ENCODE assay signal across 8 cellular contexts in genomic region chr19:57558525-57558924, GRCh38. TPM values are rescaled to one million over a fixed set of nuclear protein-coding genes. Genes with fewer than 3 reads are reported as not detected.
DNase-seq lines count a peak whose midpoint lies in the region; ATAC-seq and TF ChIP-seq lines count a peak whose summit lies in the region.

No MANE protein-coding gene starts in this region.

- H3K27me3 Mint-ChIP-seq in activated CD4-positive, alpha-beta T cell treated with anti-CD3 and anti-CD28 coated beads for 36 hours: no peaks in the 10 kb centered on the region
- H3K27me3 Mint-ChIP-seq in activated CD4-positive, alpha-beta memory T cell treated with anti-CD3 and anti-CD28 coated beads, Interleukin-2, amount 10 ng/mL, durations not matched to agents 7 days and 5 days: no peaks in the 10 kb centered on the region

- no peak for DNase-seq in activated CD4-positive, alpha-beta T cell treated with anti-CD3 and anti-CD28 coated beads for 36 hours
- DNase-seq in activated CD4-positive, alpha-beta T cell treated with anti-CD3 and anti-CD28 coated beads, Interleukin-2, amount 50 U/mL, for 48 hours: no peak
- DNase-seq in activated CD4-positive, alpha-beta memory T cell treated with anti-CD3 and anti-CD28 coated beads, Interleukin-2, amount 10 ng/mL, durations not matched to agents 7 days and 5 days: no peak
- DNase-seq in thoracic aorta (ENCODE audit: low spot score) (no peak), SW480 (ENCODE audit: low spot score) (no peak), GDM1 (lab: John Stamatoyannopoulos, UW) (no peak), NCI-H187 (lab: John Stamatoyannopoulos, UW) (no peak)

- H3K4me3 ChIP-seq in iPS-18a (ENCODE audit: low read length) (peak overlapping the region; percentile 88), thoracic aorta (peak overlapping the region; percentile 74)

- peak overlapping the region; percentile 98 for H3K4me3 Mint-ChIP-seq in activated CD4-positive, alpha-beta T cell treated with anti-CD3 and anti-CD28 coated beads for 36 hours
- peak overlapping the region; percentile 86 for H3K4me3 Mint-ChIP-seq in activated CD4-positive, alpha-beta memory T cell treated with anti-CD3 and anti-CD28 coated beads, Interleukin-2, amount 10 ng/mL, durations not matched to agents 7 days and 5 days

- POLR2A ChIA-PET in activated CD4-positive, alpha-beta T cell treated with anti-CD3 and anti-CD28 coated beads for 36 hours (lab: Charles Lee): no interaction called here
- POLR2A ChIA-PET in activated CD4-positive, alpha-beta memory T cell treated with anti-CD3 and anti-CD28 coated beads, Interleukin-2, amount 10 ng/mL, durations not matched to agents 7 days and 5 days (lab: Charles Lee): interaction anchor here (1.8 to 2.4 kb wide), 2 partner anchors 56 to 75 kb away, joined by 4 to 6 read pairs; partner anchors contain the start of genes ZNF134 and ZNF211

- H3K36me3 ChIP-seq in iPS-18a (ENCODE audit: control insufficient read depth, low read depth, low read length): peaks cover 17% of the 10 kb centered on the region
- H3K36me3 ChIP-seq in thoracic aorta: peaks cover 30% of the 10 kb centered on the region

- H3K27ac ChIP-seq in iPS-18a (ENCODE audit: low read length): no peak overlapping the region
- no peak overlapping the region for H3K27ac ChIP-seq in thoracic aorta

- H3K9ac ChIP-seq in iPS-18a (ENCODE audit: low read length): peak overlapping the region; percentile 69

- peaks cover 68% of the 10 kb centered on the region for H3K36me3 Mint-ChIP-seq in activated CD4-positive, alpha-beta T cell treated with anti-CD3 and anti-CD28 coated beads for 36 hours (ENCODE audit: low read depth)
- peaks cover 66% of the 10 kb centered on the region for H3K36me3 Mint-ChIP-seq in activated CD4-positive, alpha-beta memory T cell treated with anti-CD3 and anti-CD28 coated beads, Interleukin-2, amount 10 ng/mL, durations not matched to agents 7 days and 5 days (ENCODE audit: low read depth)

- CTCF ChIA-PET in activated CD4-positive, alpha-beta T cell treated with anti-CD3 and anti-CD28 coated beads for 36 hours (lab: Charles Lee): interaction anchor here (0.7 kb wide), 1 partner anchor 41 kb away, joined by 3 read pairs; no protein-coding TSS in a partner anchor
- CTCF ChIA-PET in activated CD4-positive, alpha-beta memory T cell treated with anti-CD3 and anti-CD28 coated beads, Interleukin-2, amount 10 ng/mL, durations not matched to agents 7 days and 5 days (lab: Charles Lee): no interaction called here

- TF ChIP-seq CTCF in thoracic aorta (IDR thresholded peaks at IDR 0.05): no peak

- ATAC-seq in activated CD4-positive, alpha-beta T cell treated with anti-CD3 and anti-CD28 coated beads for 36 hours: no peak
- ATAC-seq in thoracic aorta (ENCODE audit: insufficient number of reproducible peaks, low FRiP score, low read depth): no peak

- H3K4me1 ChIP-seq in iPS-18a (ENCODE audit: control insufficient read depth, low read depth, low read length): peaks cover 7% of the 10 kb centered on the region
- peaks cover 5 to 20% of the 10 kb centered on the region in 2 donors for H3K4me1 ChIP-seq in thoracic aorta (ENCODE audit: control insufficient read depth in 1 of 2, low read depth in 2 of 2)

- H3K4me1 Mint-ChIP-seq in activated CD4-positive, alpha-beta T cell treated with anti-CD3 and anti-CD28 coated beads for 36 hours: peaks cover 22% of the 10 kb centered on the region
- peaks cover 22% of the 10 kb centered on the region for H3K4me1 Mint-ChIP-seq in activated CD4-positive, alpha-beta memory T cell treated with anti-CD3 and anti-CD28 coated beads, Interleukin-2, amount 10 ng/mL, durations not matched to agents 7 days and 5 days

- intact Hi-C loops in activated CD4-positive, alpha-beta T cell treated with anti-CD3 and anti-CD28 coated beads for 36 hours (cut with DNase I, micrococcal nuclease): no loop called here

- H3K27ac Mint-ChIP-seq in activated CD4-positive, alpha-beta T cell treated with anti-CD3 and anti-CD28 coated beads for 36 hours: peak overlapping the region; percentile 93
- peak overlapping the region; percentile 86 for H3K27ac Mint-ChIP-seq in activated CD4-positive, alpha-beta memory T cell treated with anti-CD3 and anti-CD28 coated beads, Interleukin-2, amount 10 ng/mL, durations not matched to agents 7 days and 5 days

- H3K27me3 ChIP-seq in iPS-18a (ENCODE audit: control insufficient read depth, insufficient read depth, low read length) (no peaks in the 10 kb centered on the region), thoracic aorta (replicated peaks; ENCODE audit: insufficient read depth) (no peaks in the 10 kb centered on the region)

- H3K9me3 Mint-ChIP-seq in activated CD4-positive, alpha-beta T cell treated with anti-CD3 and anti-CD28 coated beads for 36 hours (ENCODE audit: low read depth): peaks cover 36% of the 10 kb centered on the region
- peaks cover 58% of the 10 kb centered on the region for H3K9me3 Mint-ChIP-seq in activated CD4-positive, alpha-beta memory T cell treated with anti-CD3 and anti-CD28 coated beads, Interleukin-2, amount 10 ng/mL, durations not matched to agents 7 days and 5 days

- H3K9me3 ChIP-seq in iPS-18a (ENCODE audit: control insufficient read depth, low read depth, low read length): peaks cover 6% of the 10 kb centered on the region
- peaks cover 23% of the 10 kb centered on the region for H3K9me3 ChIP-seq in thoracic aorta

RNA-seq across cellular contexts. Expression of gene ZNF550, which starts 1.1 kb away (rescaled TPM):
- total RNA-seq in activated CD4-positive, alpha-beta T cell treated with anti-CD3 and anti-CD28 coated beads for 36 hours: 10 to 100 TPM; 11.8 to 11.9 TPM
- total RNA-seq in activated CD4-positive, alpha-beta memory T cell treated with anti-CD3 and anti-CD28 coated beads, Interleukin-2, amount 10 ng/mL, durations not matched to agents 7 days and 5 days: 10 to 100 TPM; 11.8 to 12.5 TPM
- total RNA-seq in thoracic aorta: 1 to 10 TPM; 6.3 to 6.5 TPM

RNA-seq across cellular contexts. Expression of gene ZNF416, which starts 20.2 kb away (rescaled TPM):
- 1 to 10 TPM; 3.3 to 3.7 TPM for total RNA-seq in activated CD4-positive, alpha-beta T cell treated with anti-CD3 and anti-CD28 coated beads for 36 hours
- 1 to 10 TPM; 5.4 to 6.7 TPM for total RNA-seq in activated CD4-positive, alpha-beta memory T cell treated with anti-CD3 and anti-CD28 coated beads, Interleukin-2, amount 10 ng/mL, durations not matched to agents 7 days and 5 days
- total RNA-seq in thoracic aorta: 1 to 10 TPM; 1.6 to 4.1 TPM

RNA-seq across cellular contexts. Expression of gene ZIK1, which starts 25.4 kb away (rescaled TPM):
- 1 to 10 TPM; 4.6 to 5.3 TPM for total RNA-seq in activated CD4-positive, alpha-beta T cell treated with anti-CD3 and anti-CD28 coated beads for 36 hours
- total RNA-seq in activated CD4-positive, alpha-beta memory T cell treated with anti-CD3 and anti-CD28 coated beads, Interleukin-2, amount 10 ng/mL, durations not matched to agents 7 days and 5 days: 1 to 10 TPM; 5.7 to 6.1 TPM
- total RNA-seq in thoracic aorta: 10 to 100 TPM in 1 of 2 donors, 1 to 10 TPM in 1; 5.4 to 29.2 TPM

RNA-seq across cellular contexts. Expression of gene ZNF549, which starts 31.4 kb away (rescaled TPM):
- total RNA-seq in activated CD4-positive, alpha-beta T cell treated with anti-CD3 and anti-CD28 coated beads for 36 hours: 1 to 10 TPM; 3.7 to 4.6 TPM
- total RNA-seq in activated CD4-positive, alpha-beta memory T cell treated with anti-CD3 and anti-CD28 coated beads, Interleukin-2, amount 10 ng/mL, durations not matched to agents 7 days and 5 days: 1 to 10 TPM; 5.7 to 6.0 TPM
- 1 to 10 TPM; 5.7 to 8.3 TPM for total RNA-seq in thoracic aorta

RNA-seq across cellular contexts. Expression of gene ZNF530, which starts 41.2 kb away (rescaled TPM):
- total RNA-seq in activated CD4-positive, alpha-beta T cell treated with anti-CD3 and anti-CD28 coated beads for 36 hours: 1 to 10 TPM; 7.1 to 7.2 TPM
- 1 to 10 TPM; 7.4 to 8.3 TPM for total RNA-seq in activated CD4-positive, alpha-beta memory T cell treated with anti-CD3 and anti-CD28 coated beads, Interleukin-2, amount 10 ng/mL, durations not matched to agents 7 days and 5 days
- 1 to 10 TPM; 3.8 to 7.4 TPM for total RNA-seq in thoracic aorta
